Comparison of ENCODE assay signal across 9 cellular contexts in genomic region chr12:56161677-56162351, GRCh38. TPM values are rescaled to one million over a fixed set of nuclear protein-coding genes. Genes with fewer than 3 reads are reported as not detected.
DNase-seq lines count a peak whose midpoint lies in the region; ATAC-seq lines count a peak whose summit lies in the region.
"Had no signal": no experiment of that assay in that cellular context is flagged by ENCODE, and none has a peak within 500 bp of the region (broad histone marks: within the 10 kb centered on the region; RNA-seq: fewer than 3 reads in every experiment).

No MANE protein-coding gene starts in this region.

- no peak for ATAC-seq in right cardiac atrium
- ATAC-seq in stimulated activated effector memory CD8-positive, alpha-beta T cell treated with anti-CD3 and anti-CD28 coated beads, Interleukin-12 subunit alpha, Interleukin-12 subunit beta, amount 100 ng/mL, for 72 hours = no peak
- ATAC-seq in HG02642 (IDR thresholded peaks at IDR 0.05; ENCODE audit: poor library complexity, unreplicated experiment) = no peak

- H3K27me3 ChIP-seq in right cardiac atrium (ENCODE audit: control insufficient read depth, insufficient read depth) = no peaks in the 10 kb centered on the region

- peaks cover 25% of the 10 kb centered on the region for H3K4me1 Mint-ChIP-seq in T-helper 2 cell treated with Interferon-gamma antibody and Interleukin-4, amounts not matched to agents 5 μg/mL and 100 μg/mL, for 36 hours (ENCODE audit: low read depth)
- peaks cover 40% of the 10 kb centered on the region for H3K4me1 Mint-ChIP-seq in activated CD4-positive, alpha-beta memory T cell treated with anti-CD3 and anti-CD28 coated beads, Interleukin-2, amount 10 ng/mL, durations not matched to agents 7 days and 5 days
- peaks cover 63% of the 10 kb centered on the region for H3K4me1 Mint-ChIP-seq in stimulated activated effector memory CD8-positive, alpha-beta T cell treated with anti-CD3 and anti-CD28 coated beads, Interleukin-12 subunit alpha, Interleukin-12 subunit beta, amount 100 ng/mL, for 72 hours

- intact Hi-C loops in right cardiac atrium (cut with DNase I) = loop anchor here in 1 of 4 donors (5.0 kb wide), 1 partner anchor 40 kb away; no protein-coding TSS in a partner anchor

- no peaks in the 10 kb centered on the region for H3K27me3 Mint-ChIP-seq in T-helper 2 cell treated with Interferon-gamma antibody and Interleukin-4, amounts not matched to agents 5 μg/mL and 100 μg/mL, for 36 hours (ENCODE audit: low read depth)
- H3K27me3 Mint-ChIP-seq in activated CD4-positive, alpha-beta memory T cell treated with anti-CD3 and anti-CD28 coated beads, Interleukin-2, amount 10 ng/mL, durations not matched to agents 7 days and 5 days = no peaks in the 10 kb centered on the region

- H3K27ac ChIP-seq in right cardiac atrium (ENCODE audit: low read length) = peak overlapping the region; percentile 87

- 66% methylated on average over 10 of the region's 10 CpGs for WGBS in right cardiac atrium

- peak overlapping the region; percentile 98 for H3K27ac Mint-ChIP-seq in T-helper 2 cell treated with Interferon-gamma antibody and Interleukin-4, amounts not matched to agents 5 μg/mL and 100 μg/mL, for 36 hours
- H3K27ac Mint-ChIP-seq in activated CD4-positive, alpha-beta memory T cell treated with anti-CD3 and anti-CD28 coated beads, Interleukin-2, amount 10 ng/mL, durations not matched to agents 7 days and 5 days = peak overlapping the region; percentile 55
- H3K27ac Mint-ChIP-seq in stimulated activated effector memory CD8-positive, alpha-beta T cell treated with anti-CD3 and anti-CD28 coated beads, Interleukin-12 subunit alpha, Interleukin-12 subunit beta, amount 100 ng/mL, for 72 hours = peak overlapping the region; percentile 98

- H3K36me3 Mint-ChIP-seq in T-helper 2 cell treated with Interferon-gamma antibody and Interleukin-4, amounts not matched to agents 5 μg/mL and 100 μg/mL, for 36 hours (ENCODE audit: low read depth) = peaks cover 74% of the 10 kb centered on the region
- peaks cover 78% of the 10 kb centered on the region for H3K36me3 Mint-ChIP-seq in activated CD4-positive, alpha-beta memory T cell treated with anti-CD3 and anti-CD28 coated beads, Interleukin-2, amount 10 ng/mL, durations not matched to agents 7 days and 5 days (ENCODE audit: low read depth)
- H3K36me3 Mint-ChIP-seq in stimulated activated effector memory CD8-positive, alpha-beta T cell treated with anti-CD3 and anti-CD28 coated beads, Interleukin-12 subunit alpha, Interleukin-12 subunit beta, amount 100 ng/mL, for 72 hours = peaks cover 100% of the 10 kb centered on the region

- peaks cover 4% of the 10 kb centered on the region for H3K4me1 ChIP-seq in right cardiac atrium (ENCODE audit: control insufficient read depth, insufficient read depth, low read length)

- peak overlapping the region; percentile 94 for H3K4me3 Mint-ChIP-seq in T-helper 2 cell treated with Interferon-gamma antibody and Interleukin-4, amounts not matched to agents 5 μg/mL and 100 μg/mL, for 36 hours
- peak overlapping the region; percentile 91 for H3K4me3 Mint-ChIP-seq in activated CD4-positive, alpha-beta memory T cell treated with anti-CD3 and anti-CD28 coated beads, Interleukin-2, amount 10 ng/mL, durations not matched to agents 7 days and 5 days
- H3K4me3 Mint-ChIP-seq in stimulated activated effector memory CD8-positive, alpha-beta T cell treated with anti-CD3 and anti-CD28 coated beads, Interleukin-12 subunit alpha, Interleukin-12 subunit beta, amount 100 ng/mL, for 72 hours = peak overlapping the region; percentile 97

- H3K9me3 ChIP-seq in right cardiac atrium (ENCODE audit: control insufficient read depth, low read length) = no peaks in the 10 kb centered on the region

- CTCF ChIA-PET in activated CD4-positive, alpha-beta memory T cell treated with anti-CD3 and anti-CD28 coated beads, Interleukin-2, amount 10 ng/mL, durations not matched to agents 7 days and 5 days (lab: Charles Lee) = interaction anchor here (1.7 to 7.2 kb wide), 4 partner anchors 10 to 43 kb away, joined by 6 to 86 read pairs (median 34); partner anchors contain the start of genes ESYT1, MYL6B, SMARCC2 and ZC3H10

- no peak for DNase-seq in T-helper 2 cell treated with Interferon-gamma antibody and Interleukin-4, amounts not matched to agents 5 μg/mL and 100 μg/mL, for 36 hours (ENCODE audit: low spot score)
- no peak for DNase-seq in T-helper 2 cell
- DNase-seq in activated CD4-positive, alpha-beta memory T cell treated with anti-CD3 and anti-CD28 coated beads, Interleukin-2, amount 10 ng/mL, durations not matched to agents 7 days and 5 days = no peak
- no peak for DNase-seq in right cardiac atrium
- no peak for DNase-seq in stimulated activated effector memory CD8-positive, alpha-beta T cell treated with anti-CD3 and anti-CD28 coated beads, Interleukin-12 subunit alpha, Interleukin-12 subunit beta, amount 100 ng/mL, for 72 hours (ENCODE audit: low spot score in 2 of 2)
- no peak for DNase-seq in nucleus accumbens (lab: John Stamatoyannopoulos, UW)
- no peak for DNase-seq in NCI-H524 (lab: John Stamatoyannopoulos, UW)
- DNase-seq: GOT3 had no signal

- POLR2A ChIA-PET in activated CD4-positive, alpha-beta memory T cell treated with anti-CD3 and anti-CD28 coated beads, Interleukin-2, amount 10 ng/mL, durations not matched to agents 7 days and 5 days (lab: Charles Lee) = interaction anchor here (0.8 to 9.2 kb wide), 20 partner anchors 9 to 474 kb away, joined by 3 to 178 read pairs (median 5); partner anchors contain the start of genes ANKRD52, ESYT1, MYL6B and PA2G4

- no peaks in the 10 kb centered on the region for H3K9me3 Mint-ChIP-seq in T-helper 2 cell treated with Interferon-gamma antibody and Interleukin-4, amounts not matched to agents 5 μg/mL and 100 μg/mL, for 36 hours
- H3K9me3 Mint-ChIP-seq in activated CD4-positive, alpha-beta memory T cell treated with anti-CD3 and anti-CD28 coated beads, Interleukin-2, amount 10 ng/mL, durations not matched to agents 7 days and 5 days = no peaks in the 10 kb centered on the region
- no peaks in the 10 kb centered on the region for H3K9me3 Mint-ChIP-seq in stimulated activated effector memory CD8-positive, alpha-beta T cell treated with anti-CD3 and anti-CD28 coated beads, Interleukin-12 subunit alpha, Interleukin-12 subunit beta, amount 100 ng/mL, for 72 hours

- no peak overlapping the region for H3K4me3 ChIP-seq in right cardiac atrium (ENCODE audit: low read length)

RNA-seq across cellular contexts. Expression of gene MYL6, which starts 3.7 kb away (rescaled TPM):
- 1,000 to 10,000 TPM; 1,594 to 1,602 TPM for total RNA-seq in activated CD4-positive, alpha-beta memory T cell treated with anti-CD3 and anti-CD28 coated beads, Interleukin-2, amount 10 ng/mL, durations not matched to agents 7 days and 5 days
- 1,000 to 10,000 TPM in 1 of 4 donors, 100 to 1,000 TPM in 3; 592 to 1,178 (median 826) TPM for total RNA-seq in right cardiac atrium
- 1,131 TPM for polyA plus RNA-seq in right cardiac atrium

RNA-seq across cellular contexts. Expression of gene MYL6B, which starts 9.4 kb away (rescaled TPM):
- total RNA-seq in activated CD4-positive, alpha-beta memory T cell treated with anti-CD3 and anti-CD28 coated beads, Interleukin-2, amount 10 ng/mL, durations not matched to agents 7 days and 5 days = 10 to 100 TPM; 60.4 to 63.2 TPM
- total RNA-seq in right cardiac atrium = 10 to 100 TPM; 48.4 to 74.6 (median 60.2) TPM
- 65.7 TPM for polyA plus RNA-seq in right cardiac atrium

RNA-seq across cellular contexts. Expression of gene SMARCC2, which starts 27.5 kb away (rescaled TPM):
- total RNA-seq in activated CD4-positive, alpha-beta memory T cell treated with anti-CD3 and anti-CD28 coated beads, Interleukin-2, amount 10 ng/mL, durations not matched to agents 7 days and 5 days = 100 to 1,000 TPM; 133 to 137 TPM
- 10 to 100 TPM; 63.2 to 94.6 (median 72.2) TPM for total RNA-seq in right cardiac atrium
- polyA plus RNA-seq in right cardiac atrium = 28.6 TPM

RNA-seq across cellular contexts. Expression of gene ESYT1, which starts 33.7 kb away (rescaled TPM):
- 100 to 1,000 TPM; 266 to 279 TPM for total RNA-seq in activated CD4-positive, alpha-beta memory T cell treated with anti-CD3 and anti-CD28 coated beads, Interleukin-2, amount 10 ng/mL, durations not matched to agents 7 days and 5 days
- total RNA-seq in right cardiac atrium = 10 to 100 TPM; 30.7 to 38.5 (median 33.6) TPM
- polyA plus RNA-seq in right cardiac atrium = 29.1 TPM

RNA-seq across cellular contexts. Expression of gene ZC3H10, which starts 43.7 kb away (rescaled TPM):
- total RNA-seq in activated CD4-positive, alpha-beta memory T cell treated with anti-CD3 and anti-CD28 coated beads, Interleukin-2, amount 10 ng/mL, durations not matched to agents 7 days and 5 days = 10 to 100 TPM in 1 of 2 experiments, 1 to 10 TPM in 1; 8.0 to 10.3 TPM
- 1 to 10 TPM; 6.1 to 8.6 (median 6.7) TPM for total RNA-seq in right cardiac atrium
- 2.7 TPM for polyA plus RNA-seq in right cardiac atrium
